Comparison of ENCODE assay signal across 8 cellular contexts in the genomic region with DNA sequence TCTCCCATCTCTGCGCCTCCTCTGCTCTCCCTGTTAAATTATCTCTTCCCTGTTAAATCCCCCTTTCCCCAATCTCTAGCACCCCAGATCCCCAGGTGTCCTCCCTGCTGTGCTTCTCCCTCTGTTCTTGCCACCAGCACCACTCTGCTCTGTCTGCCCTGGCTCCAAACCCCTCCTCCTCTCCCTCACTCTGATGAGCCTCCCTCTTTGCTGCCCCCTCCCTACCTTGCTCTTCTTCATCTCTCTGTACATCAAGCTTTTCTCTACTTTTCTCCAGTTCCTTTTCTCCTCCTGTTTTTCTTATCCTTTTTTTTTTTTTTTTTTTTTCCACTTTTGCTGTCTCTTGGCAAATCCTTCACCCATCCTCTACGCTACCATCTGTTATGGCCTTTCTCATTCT. TPM values are rescaled to one million over a fixed set of nuclear protein-coding genes. Genes with fewer than 3 reads are reported as not detected.
DNase-seq lines count a peak whose midpoint lies in the region; ATAC-seq, FAIRE-seq and TF ChIP-seq lines count a peak whose summit lies in the region.
"Not testable (repeated sequence)": the region's sequence is repeated elsewhere in the genome, so short reads cannot be mapped to it uniquely, and the experiment has no call there.

No MANE protein-coding gene starts in this region.

- H3K36me3 Mint-ChIP-seq in activated CD8-positive, alpha-beta T cell treated with anti-CD3 and anti-CD28 coated beads for 36 hours (ENCODE audit: low read depth): peaks cover 22% of the 10 kb centered on the region
- H3K36me3 Mint-ChIP-seq in chondrocyte (ENCODE audit: low read depth): not testable (repeated sequence)

- H3K9me3 ChIP-seq in HCT116 (ENCODE audit: control insufficient read depth in 1 of 2, insufficient read depth in 1 of 2, low read depth in 1 of 2, low read length in 2 of 2); NT2/D1 (ENCODE audit: insufficient read depth, low read length); left ventricle myocardium inferior (replicated peaks); muscle layer of duodenum (ENCODE audit: control insufficient read depth in 1 of 2, low read length in 2 of 2); small intestine (ENCODE audit: control insufficient read depth, low read depth): not testable (repeated sequence)

- peak overlapping the region; percentile 94 for H3K27ac Mint-ChIP-seq in activated CD8-positive, alpha-beta T cell treated with anti-CD3 and anti-CD28 coated beads for 36 hours
- peak overlapping the region; percentile 94 for H3K27ac Mint-ChIP-seq in chondrocyte (ENCODE audit: unreplicated experiment)

- H3K27ac ChIP-seq in HCT116 (ENCODE audit: low read depth, low read length); muscle layer of duodenum (ENCODE audit: low read length); small intestine (ENCODE audit: low read depth in 1 of 2, low read length in 1 of 2): not testable (repeated sequence)
- H3K27ac ChIP-seq in left ventricle myocardium inferior (replicated peaks): peak overlapping the region; percentile 87

- intact Hi-C loops in HCT116 (cut with micrococcal nuclease): loop anchor here (5.0 kb wide), 1 partner anchor 44 kb away; a partner anchor contains a TSS
- intact Hi-C loops in activated CD8-positive, alpha-beta T cell treated with anti-CD3 and anti-CD28 coated beads for 36 hours (cut with micrococcal nuclease); left ventricle myocardium inferior (cut with micrococcal nuclease): not testable (repeated sequence)

- FAIRE-seq in small intestine (lab: Jason Lieb, UNC): not testable (repeated sequence)

- TF ChIP-seq POLR2A in HCT116 (IDR thresholded peaks at IDR 0.05; ENCODE audit: borderline replicate concordance, extremely low read depth, insufficient read depth, insufficient read length): not testable (repeated sequence)

- not testable (repeated sequence) for H4K20me1 ChIP-seq in HCT116 (ENCODE audit: insufficient read depth)

- H3K4me1 Mint-ChIP-seq in activated CD8-positive, alpha-beta T cell treated with anti-CD3 and anti-CD28 coated beads for 36 hours (ENCODE audit: low read depth): peaks cover 29% of the 10 kb centered on the region
- H3K4me1 Mint-ChIP-seq in chondrocyte (ENCODE audit: low read depth): peaks cover 19% of the 10 kb centered on the region

- H3K4me2 ChIP-seq in HCT116 (ENCODE audit: low read length): peak overlapping the region; percentile 87

- H3K4me3 Mint-ChIP-seq in activated CD8-positive, alpha-beta T cell treated with anti-CD3 and anti-CD28 coated beads for 36 hours: peak overlapping the region; percentile 94
- H3K4me3 Mint-ChIP-seq in chondrocyte (ENCODE audit: unreplicated experiment): peak overlapping the region; percentile 84

- 47 to 66% (median 55%) methylated on average over 2 of the region's 2 CpGs for WGBS in small intestine, 3 donors

- RAD21 ChIA-PET in HCT116 (lab: Charles Lee; ENCODE audit: low non-redundant PET in 1 of 2, low total read pairs in 2 of 2, uncharacterized antibody in 2 of 2, unreplicated experiment in 2 of 2): not testable (repeated sequence)

- TF ChIP-seq RAD21 in HCT116 (IDR thresholded peaks at IDR 0.05; ENCODE audit: low read depth): not testable (repeated sequence)

- ATAC-seq in HCT116; activated CD8-positive, alpha-beta T cell treated with anti-CD3 and anti-CD28 coated beads for 36 hours: not testable (repeated sequence)

- not testable (repeated sequence) for H3K9me3 Mint-ChIP-seq in activated CD8-positive, alpha-beta T cell treated with anti-CD3 and anti-CD28 coated beads for 36 hours; chondrocyte (ENCODE audit: low read depth)

- H3K9me2 ChIP-seq in HCT116 (ENCODE audit: insufficient read depth): not testable (repeated sequence)

- H3K4me3 ChIP-seq in AG09309 (ENCODE audit: control insufficient read depth, low read depth, low read length): peak overlapping the region; percentile 53
- peak overlapping the region; percentile 71 to 87 for H3K4me3 ChIP-seq in HCT116 (replicated peaks in 1 of 2; ENCODE audit: low read depth in 1 of 2, low read length in 2 of 2)
- peak overlapping the region; percentile 59 for H3K4me3 ChIP-seq in NT2/D1 (ENCODE audit: insufficient read length, low read depth)
- H3K4me3 ChIP-seq in left ventricle myocardium inferior: peak overlapping the region; percentile 90
- H3K4me3 ChIP-seq in muscle layer of duodenum (ENCODE audit: low read depth in 1 of 2, low read length in 2 of 2): peak overlapping the region; percentile 69 to 81
- peak overlapping the region; percentile 59 to 68 for H3K4me3 ChIP-seq in small intestine (ENCODE audit: low read depth in 1 of 2, low read length in 2 of 2)

- not testable (repeated sequence) for BruUV-seq in HCT116 (replicated peaks; lab: Mats Ljungman, UMichigan)

- not testable (repeated sequence) for H3K36me3 ChIP-seq in HCT116 (ENCODE audit: control insufficient read depth in 1 of 2, insufficient read depth in 2 of 2, low read length in 2 of 2); left ventricle myocardium inferior; muscle layer of duodenum (ENCODE audit: control insufficient read depth in 1 of 2, insufficient read depth in 2 of 2, low read length in 2 of 2); small intestine (ENCODE audit: control insufficient read depth in 2 of 2, insufficient read depth in 2 of 2, low read length in 2 of 2)
- H3K36me3 ChIP-seq in NT2/D1 (ENCODE audit: insufficient read depth, insufficient read length, low read length): peaks cover 12% of the 10 kb centered on the region

- peaks cover 17% of the 10 kb centered on the region for H3K79me2 ChIP-seq in HCT116 (ENCODE audit: insufficient read depth, low read length)

- POLR2A ChIA-PET in HCT116 (lab: Charles Lee): not testable (repeated sequence)
- POLR2A ChIA-PET in activated CD8-positive, alpha-beta T cell treated with anti-CD3 and anti-CD28 coated beads for 36 hours (lab: Charles Lee): interaction anchor here (1.2 kb wide), 1 partner anchor 20 kb away, joined by 3 read pairs; no protein-coding TSS in a partner anchor

- TF ChIP-seq CTCF in AG09309 (IDR thresholded peaks at IDR 0.05; ENCODE audit: control insufficient read depth, insufficient read depth, low read depth, low read length, missing control alignments); HCT116 (IDR thresholded peaks at IDR 0.05 in 2 of 3, conservative IDR thresholded peaks at IDR 0.05 in 1 of 3; ENCODE audit: borderline replicate concordance in 1 of 3, insufficient read depth in 1 of 3, low read depth in 2 of 3, low read length in 2 of 3); activated CD8-positive, alpha-beta T cell treated with anti-CD3 and anti-CD28 coated beads for 36 hours (IDR thresholded peaks at IDR 0.05); chondrocyte (IDR thresholded peaks at IDR 0.05); left ventricle myocardium inferior (IDR thresholded peaks at IDR 0.05; ENCODE audit: borderline replicate concordance): not testable (repeated sequence)

- peaks cover 5 to 12% of the 10 kb centered on the region in 2 experiments; a peak in 2 of 4 replicates for H3K4me1 ChIP-seq in HCT116 (ENCODE audit: control insufficient read depth in 1 of 2, insufficient read depth in 2 of 2, low read length in 2 of 2)
- H3K4me1 ChIP-seq in NT2/D1 (ENCODE audit: insufficient read depth, insufficient read length); muscle layer of duodenum (ENCODE audit: control insufficient read depth in 1 of 2, insufficient read depth in 2 of 2, low read length in 2 of 2); small intestine (ENCODE audit: control insufficient read depth in 2 of 2, insufficient read depth in 1 of 2, low read depth in 1 of 2, low read length in 1 of 2): not testable (repeated sequence)
- peaks cover 26% of the 10 kb centered on the region for H3K4me1 ChIP-seq in left ventricle myocardium inferior

- H3K27me3 Mint-ChIP-seq in activated CD8-positive, alpha-beta T cell treated with anti-CD3 and anti-CD28 coated beads for 36 hours; chondrocyte (ENCODE audit: low read depth): not testable (repeated sequence)

- H3K9ac ChIP-seq in HCT116 (ENCODE audit: low read length) (peak overlapping the region; percentile 73), NT2/D1 (ENCODE audit: insufficient read length, low read depth) (peak overlapping the region; percentile 80)

- DNase-seq in AG09309 (ENCODE audit: low read depth); HCT116 (ENCODE audit: low read depth, low spot score); NT2/D1 (ENCODE audit: low read depth, low spot score); chondrocyte (ENCODE audit: low spot score); left ventricle myocardium inferior; small intestine: not testable (repeated sequence)
- DNase-seq in activated CD8-positive, alpha-beta T cell treated with anti-CD3 and anti-CD28 coated beads for 36 hours: peak; percentile 19

- H3K27me3 ChIP-seq in HCT116 (ENCODE audit: insufficient read depth, low read length); NT2/D1 (ENCODE audit: insufficient read depth, insufficient read length); left ventricle myocardium inferior (ENCODE audit: low read depth); muscle layer of duodenum (ENCODE audit: low read depth, low read length); small intestine (ENCODE audit: control insufficient read depth in 2 of 2, insufficient read depth in 2 of 2, low read length in 2 of 2): not testable (repeated sequence)

- not testable (repeated sequence) for H2AFZ ChIP-seq in HCT116 (ENCODE audit: low read depth, low read length, poor library complexity, severe bottlenecking)

- CTCF ChIA-PET in HCT116 (lab: Charles Lee); activated CD8-positive, alpha-beta T cell treated with anti-CD3 and anti-CD28 coated beads for 36 hours (lab: Charles Lee): not testable (repeated sequence)

RNA-seq across cellular contexts. Expression of a gene that starts 18.3 kb away (rescaled TPM):
- total RNA-seq in HCT116 (2021; ENCODE audit: unreplicated experiment) (6.4 TPM), chondrocyte (4.4 to 5.4 TPM (median 5.0 TPM) in 3 replicates), left ventricle myocardium inferior (1.6 TPM)
- polyA plus RNA-seq in HCT116 (2012): 2.7 and 4.7 TPM in 2 replicates
- total RNA-seq in activated CD8-positive, alpha-beta T cell treated with anti-CD3 and anti-CD28 coated beads for 36 hours: 1 to 10 TPM; 4.5 to 4.8 TPM
- 1 to 10 TPM; 1.9 to 3.0 (median 2.0) TPM for polyA plus RNA-seq in small intestine

RNA-seq across cellular contexts. Expression of a gene that starts 21.2 kb away (rescaled TPM):
- total RNA-seq in HCT116 (2021; ENCODE audit: unreplicated experiment) (8.9 TPM), chondrocyte (8.2 to 9.3 TPM (median 8.7 TPM) in 3 replicates), left ventricle myocardium inferior (5.9 TPM)
- polyA plus RNA-seq in HCT116 (2012): 2.6 and 4.3 TPM in 2 replicates
- 10 to 100 TPM; 10.2 to 12.6 TPM for total RNA-seq in activated CD8-positive, alpha-beta T cell treated with anti-CD3 and anti-CD28 coated beads for 36 hours
- polyA plus RNA-seq in small intestine: 1 to 10 TPM; 2.0 to 3.8 (median 2.4) TPM

RNA-seq across cellular contexts. Expression of a gene that starts 44.1 kb away (rescaled TPM):
- total RNA-seq in HCT116 (2021; ENCODE audit: unreplicated experiment) (9.2 TPM), chondrocyte (15.6 to 19.8 TPM (median 16.0 TPM) in 3 replicates), left ventricle myocardium inferior (11.1 TPM)
- polyA plus RNA-seq in HCT116 (2012): 2.5 and 4.2 TPM in 2 replicates
- 1 to 10 TPM; 7.0 to 9.4 TPM for total RNA-seq in activated CD8-positive, alpha-beta T cell treated with anti-CD3 and anti-CD28 coated beads for 36 hours
- 1 to 10 TPM; 3.4 to 4.8 (median 3.8) TPM for polyA plus RNA-seq in small intestine
